Comparison of ENCODE assay signal across 1 cellular context in genomic region chr14:100679707-100680438, GRCh38.
TF ChIP-seq lines count a peak whose summit lies in the region.

No MANE protein-coding gene starts in this region.

TF ChIP-seq in H1, 55 proteins besides CTCF, POLR2A, EP300 and RAD21:
- TF ChIP-seq SUZ12 (IDR thresholded peaks at IDR 0.05; ENCODE audit: low read length) (no peak), BCL11A (IDR thresholded peaks at IDR 0.05; ENCODE audit: low read depth in 2 of 2, low read length in 2 of 2) (no peak), KDM1A (IDR thresholded peaks at IDR 0.05; ENCODE audit: borderline replicate concordance, low read length) (no peak), PHF8 (conservative IDR thresholded peaks at IDR 0.05; ENCODE audit: low read depth, low read length) (no peak), E2F6 (IDR thresholded peaks at IDR 0.05) (no peak), CHD1 (IDR thresholded peaks at IDR 0.05; ENCODE audit: low read depth, low read length) (no peak), SAP30 (IDR thresholded peaks at IDR 0.05; ENCODE audit: insufficient read depth, insufficient replicate concordance, low read length) (no peak), RBBP5 (IDR thresholded peaks at IDR 0.05; ENCODE audit: borderline replicate concordance, low read depth, low read length) (no peak), POLR2AphosphoS5 (IDR thresholded peaks at IDR 0.05; ENCODE audit: low read depth, low read length) (no peak), RFX5 (IDR thresholded peaks at IDR 0.05; ENCODE audit: borderline replicate concordance, low read depth, low read length) (no peak), CBX8 (IDR thresholded peaks at IDR 0.05; ENCODE audit: borderline replicate concordance, low read depth, low read length) (no peak), CTBP2 (IDR thresholded peaks at IDR 0.05; ENCODE audit: borderline replicate concordance, insufficient read depth, insufficient read length, low read length) (no peak), CBX5 (IDR thresholded peaks at IDR 0.05; ENCODE audit: low read depth, low read length) (no peak)
